In genomic region chr14:36346052-36346451, GRCh38 we compare ENCODE assay signal across 26 cellular contexts. TPM values are rescaled to one million over a fixed set of nuclear protein-coding genes. Genes with fewer than 3 reads are reported as not detected.
A peak's percentile ranks its signal among the peaks of the same experiment; 100 is the strongest.
DNase-seq lines count a peak whose midpoint lies in the region; ATAC-seq and TF ChIP-seq lines count a peak whose summit lies in the region.
"Had no signal": no experiment of that assay in that cellular context is flagged by ENCODE, and none has a peak within 500 bp of the region (broad histone marks: within the 10 kb centered on the region; RNA-seq: fewer than 3 reads in every experiment).

No MANE protein-coding gene starts in this region.

- H3K4ac ChIP-seq in neuronal stem cell (ENCODE audit: low read length) = no peak overlapping the region

- no peaks in the 10 kb centered on the region for H4K20me1 ChIP-seq in PC-9 (ENCODE audit: insufficient read depth)

- no peak overlapping the region for H3K14ac ChIP-seq in neuronal stem cell (ENCODE audit: low read length)

- H2AFZ ChIP-seq in neuronal stem cell (ENCODE audit: low read length) (no peak overlapping the region), PC-9 (no peak overlapping the region)
- H2AFZ ChIP-seq: hepatocyte had no signal

- H2BK5ac ChIP-seq in neuronal stem cell (ENCODE audit: low read length) = no peak overlapping the region

- H3K36me3 ChIP-seq in neuronal stem cell (replicated peaks in 1 of 2; ENCODE audit: control insufficient read depth in 2 of 2, insufficient read depth in 2 of 2, low read length in 2 of 2) = no peaks in the 10 kb centered on the region
- no peaks in the 10 kb centered on the region for H3K36me3 ChIP-seq in PC-9 (ENCODE audit: low read depth)
- H3K36me3 ChIP-seq: left ventricle myocardium inferior, sigmoid colon had no signal

- no peaks in the 10 kb centered on the region for H3K79me2 ChIP-seq in PC-9 (ENCODE audit: low read depth)
- H3K79me2 ChIP-seq: hepatocyte had no signal

- TF ChIP-seq CTCF in PC-9 (conservative IDR thresholded peaks at IDR 0.05) = no peak

- peak; percentile 61 for DNase-seq in NCI-H2171 treated with DMSO at 0.1 percent for 48 hours (lab: John Stamatoyannopoulos, UW)
- no peak for DNase-seq in NCI-H2171 (lab: John Stamatoyannopoulos, UW)
- DNase-seq in NCI-H2081 treated with DMSO at 0.1 percent for 48 hours (lab: John Stamatoyannopoulos, UW) = peak; percentile 29
- DNase-seq in NCI-H524 (lab: John Stamatoyannopoulos, UW) = peak; percentile 91 to 99
- DNase-seq in neuronal stem cell (ENCODE audit: low spot score) = no peak
- no peak for DNase-seq in PC-9
- DNase-seq: 8988T; activated CD4-positive, alpha-beta T cell treated with anti-CD3 and anti-CD28 coated beads, Interleukin-2, amount 50 U/mL, for 4 hours; activated CD8-positive, alpha-beta memory T cell treated with anti-CD3 and anti-CD28 coated beads, Interleukin-2, amount 50 U/mL, for 48 hours; activated naive CD8-positive, alpha-beta T cell treated with anti-CD3 and anti-CD28 coated beads, Interleukin-2, amount 10 ng/mL, durations not matched to agents 7 days and 5 days; CD8-positive, alpha-beta memory T cell; immature natural killer cell; Karpas-422; left ventricle myocardium inferior; mucosa of descending colon; posterior cingulate gyrus; sigmoid colon; stimulated activated CD4-positive, alpha-beta T cell treated with anti-CD3 and anti-CD28 coated beads, Interleukin-15, amount 100 ng/mL, for 24 hours; trophoblast cell had no signal

- H3K9me3 ChIP-seq in neuronal stem cell (replicated peaks in 1 of 2; ENCODE audit: control insufficient read depth in 2 of 2, insufficient read depth in 1 of 2, low read depth in 1 of 2, low read length in 2 of 2) = no peaks in the 10 kb centered on the region
- no peaks in the 10 kb centered on the region for H3K9me3 ChIP-seq in PC-9 (ENCODE audit: insufficient read depth, low read depth)
- H3K9me3 ChIP-seq: left ventricle myocardium inferior, mucosa of descending colon, sigmoid colon had no signal

- H3K79me1 ChIP-seq in neuronal stem cell (ENCODE audit: low read depth, low read length) = no peaks in the 10 kb centered on the region

- H3K9ac ChIP-seq in neuronal stem cell (ENCODE audit: low read depth, low read length, poor library complexity) = no peak overlapping the region

- no peak overlapping the region for H2BK120ac ChIP-seq in neuronal stem cell (ENCODE audit: low read depth, low read length)

- no peak overlapping the region for H3K18ac ChIP-seq in neuronal stem cell (ENCODE audit: low read length)

- CTCF ChIA-PET in PC-9 (lab: Charles Lee) = no interaction called here

- H4K91ac ChIP-seq in neuronal stem cell (ENCODE audit: low read depth, low read length, poor library complexity) = no peak overlapping the region

- H2BK12ac ChIP-seq in neuronal stem cell (ENCODE audit: low read length) = no peak overlapping the region

- H3K4me1 ChIP-seq in neuronal stem cell (ENCODE audit: control insufficient read depth in 2 of 2, insufficient read depth in 1 of 2, low read depth in 1 of 2, low read length in 2 of 2) (peaks cover 2 to 16% of the 10 kb centered on the region in 2 donors), PC-9 (replicated peaks; ENCODE audit: insufficient read depth) (no peaks in the 10 kb centered on the region)
- H3K4me1 ChIP-seq: left ventricle myocardium inferior, sigmoid colon had no signal

- POLR2A ChIA-PET in PC-9 (lab: Charles Lee; ENCODE audit: unreplicated experiment) = no interaction called here

- no peak overlapping the region for H2BK15ac ChIP-seq in neuronal stem cell (ENCODE audit: low read length)

- intact Hi-C loops in PC-9 (cut with micrococcal nuclease; ENCODE audit: unreplicated experiment) = no loop called here

- H3K27ac ChIP-seq in neuronal stem cell (replicated peaks; ENCODE audit: low read length) = peak overlapping the region; percentile 14
- H3K27ac ChIP-seq in PC-9 = no peak overlapping the region
- H3K27ac ChIP-seq: epithelial cell of prostate, hepatocyte, left ventricle myocardium inferior, RWPE1, sigmoid colon had no signal

- H3K9me2 ChIP-seq in PC-9 (ENCODE audit: insufficient read depth) = no peaks in the 10 kb centered on the region

- no peak overlapping the region for H3K23ac ChIP-seq in neuronal stem cell (ENCODE audit: low read depth, low read length, poor library complexity)

- no peak overlapping the region for H2AK5ac ChIP-seq in neuronal stem cell (ENCODE audit: low read depth, low read length)

- H3K27me3 ChIP-seq in neuronal stem cell (ENCODE audit: control insufficient read depth in 3 of 3, insufficient read depth in 3 of 3, low read depth in 1 of 3, low read length in 3 of 3) (peaks cover 0 to 41% (median 0%) of the 10 kb centered on the region in 3 experiments), PC-9 (ENCODE audit: insufficient read depth, low read depth) (no peaks in the 10 kb centered on the region)

- no peaks in the 10 kb centered on the region for H3F3A ChIP-seq in PC-9 (ENCODE audit: insufficient read depth, low read depth)

- ATAC-seq in HG03442 (IDR thresholded peaks at IDR 0.05; ENCODE audit: unreplicated experiment) (no peak), GM21825 (IDR thresholded peaks at IDR 0.05; ENCODE audit: unreplicated experiment) (no peak)
- ATAC-seq: mucosa of descending colon, SK-N-SH treated with all-trans-retinoic acid at 6 μM for 48 hours, WTC11 had no signal

- no TSS peak for BruUV-seq in PC-9 (replicated peaks; lab: Mats Ljungman, UMichigan)

- H3K4me3 ChIP-seq in neuronal stem cell (ENCODE audit: low read length in 2 of 2) (no peak overlapping the region), PC-9 (no peak overlapping the region)
- H3K4me3 ChIP-seq: hepatocyte, left ventricle myocardium inferior, mucosa of descending colon, sigmoid colon had no signal

- H3K4me2 ChIP-seq in neuronal stem cell (ENCODE audit: insufficient read depth, low read length, poor library complexity, severe bottlenecking) = no peak overlapping the region
- H3K4me2 ChIP-seq in PC-9 = no peak overlapping the region
- H3K4me2 ChIP-seq: hepatocyte had no signal

- no CpG with 5 or more reads among the region's 2 CpGs for whole genome bisulfite sequencing in neuronal stem cell (ENCODE audit: extremely low coverage in 2 of 2, insufficient read length in 2 of 2, insufficient replicate concordance in 1 of 2), 2 donors

- H4K8ac ChIP-seq in neuronal stem cell (ENCODE audit: low read depth, low read length) = no peak overlapping the region

RNA-seq across cellular contexts. Expression of gene MBIP, which starts 25.6 kb away (rescaled TPM):
- 72.9 TPM for polyA plus RNA-seq in neuronal stem cell (2013, experiment 1 of 2)
- 75.4 TPM for polyA plus RNA-seq in neuronal stem cell (2013, experiment 2 of 2)
- total RNA-seq in PC-9 (2021) = 13.8 and 15.2 TPM in 2 replicates

Comparison
In these comparisons a context has a peak if more than half of its experiments do, and no peak if none do; other contexts are left out.
1. DNase-seq: peak in NCI-H2171 treated with DMSO at 0.1 percent for 48 hours (single experiment), NCI-H2081 treated with DMSO at 0.1 percent for 48 hours (single experiment) and NCI-H524 (2 of 2); none in NCI-H2171 (single experiment), neuronal stem cell (single experiment) and PC-9 (0 of 2).